ENCODE assay signal across 19 cellular contexts in genomic region chr14:20302042-20302761, GRCh38. TPM values are rescaled to one million over a fixed set of nuclear protein-coding genes. Genes with fewer than 3 reads are reported as not detected.
A peak's percentile ranks its signal among the peaks of the same experiment; 100 is the strongest.
DNase-seq lines count a peak whose midpoint lies in the region; ATAC-seq, FAIRE-seq and TF ChIP-seq lines count a peak whose summit lies in the region.
"Had no signal": no experiment of that assay in that cellular context is flagged by ENCODE, and none has a peak within 500 bp of the region (broad histone marks: within the 10 kb centered on the region; RNA-seq: fewer than 3 reads in every experiment).

No MANE protein-coding gene starts in this region.

- BruUV-seq in GM12878 (replicated peaks; lab: Mats Ljungman, UMichigan) = no TSS peak

- CTCF ChIA-PET in GM12878 (lab: Yijun Ruan, JAX) = interaction anchor here (0.7 kb wide), 1 partner anchor 631 kb away, joined by 3 read pairs; no protein-coding TSS in a partner anchor
- CTCF ChIA-PET in SK-N-SH (lab: Yijun Ruan, JAX) = no interaction called here

- no peak overlapping the region for H3K27ac ChIP-seq in GM12878 (ENCODE audit: control insufficient read depth, insufficient read depth)
- no peak overlapping the region for H3K27ac ChIP-seq in SK-N-SH (ENCODE audit: low read depth in 2 of 2, low read length in 1 of 2)
- no peak overlapping the region for H3K27ac ChIP-seq in WERI-Rb-1
- H3K27ac ChIP-seq in vagina = no peak overlapping the region
- H3K27ac ChIP-seq: heart right ventricle, prostate gland, transverse colon had no signal

- in situ Hi-C loops in GM12878 (cut with MboI) = no loop called here

- FAIRE-seq in GM12878 (lab: Jason Lieb, UNC) = no peak
- FAIRE-seq: H1 had no signal

- SMC1A ChIA-PET in GM12878 (lab: Charles Lee; ENCODE audit: uncharacterized antibody, unreplicated experiment) = interaction anchor here (1.3 kb wide), 1 partner anchor 10 kb away, joined by 3 read pairs; no protein-coding TSS in a partner anchor

- H3K9ac ChIP-seq in GM12878 (ENCODE audit: control insufficient read depth, insufficient read depth, low read length) = no peak overlapping the region
- H3K9ac ChIP-seq in SK-N-SH = no peak overlapping the region

- TF ChIP-seq CTCF in GM12878 (IDR thresholded peaks at IDR 0.05 in 2 of 3, conservative IDR thresholded peaks at IDR 0.05 in 1 of 3; ENCODE audit: control insufficient read depth in 2 of 3, extremely low read depth in 1 of 3, insufficient read depth in 1 of 3, low read depth in 3 of 3, low read length in 3 of 3) (no peak), SK-N-SH (IDR thresholded peaks at IDR 0.05) (no peak), WERI-Rb-1 (IDR thresholded peaks at IDR 0.05; ENCODE audit: low read depth, low read length) (no peak), vagina (IDR thresholded peaks at IDR 0.05) (no peak)

- 95% methylated on average over 1 of the region's 1 CpG for WGBS in GM12878 (ENCODE audit: insufficient coverage, insufficient replicate concordance, low lambda C conversion rate, missing lambda C conversion rate)
- WGBS in SK-N-SH (ENCODE audit: low lambda C conversion rate) = 98% methylated on average over 1 of the region's 1 CpG

- H4K20me1 ChIP-seq in GM12878 (ENCODE audit: control insufficient read depth, insufficient read depth) (no peaks in the 10 kb centered on the region), SK-N-SH (ENCODE audit: insufficient read depth) (no peaks in the 10 kb centered on the region)

- no peaks in the 10 kb centered on the region for H3K9me3 ChIP-seq in GM12878 (replicated peaks; ENCODE audit: control insufficient read depth, insufficient read depth, low read length)
- no peaks in the 10 kb centered on the region for H3K9me3 ChIP-seq in SK-N-SH
- no peaks in the 10 kb centered on the region for H3K9me3 ChIP-seq in WERI-Rb-1 (ENCODE audit: severe bottlenecking)
- H3K9me3 ChIP-seq in vagina = no peaks in the 10 kb centered on the region
- H3K9me3 ChIP-seq: heart right ventricle, prostate gland, transverse colon had no signal

- DNase-seq in GM03348 (ENCODE audit: low spot score) (peak; percentile 18), OCI-M1 (lab: John Stamatoyannopoulos, UW) (peak; percentile 70), GM12878 (ENCODE audit: low read depth, low spot score) (no peak), myocyte (ENCODE audit: low read depth) (peak; percentile 7), SK-N-SH (no peak), WERI-Rb-1 (no peak), vagina (ENCODE audit: extremely low spot score in 2 of 2) (no peak)
- DNase-seq: activated naive CD4-positive, alpha-beta T cell treated with anti-CD3 and anti-CD28 coated beads for 36 hours; central memory CD4-positive, alpha-beta T cell; heart right ventricle; Kasumi-1; left cardiac atrium; NCI-H2029; NCI-H774; T1000; transverse colon had no signal

- RAD21 ChIA-PET in GM12878 (lab: Charles Lee; ENCODE audit: unreplicated experiment) = no interaction called here

- H2AFZ ChIP-seq in GM12878 (ENCODE audit: control insufficient read depth, low read depth, low read length) = no peak overlapping the region
- no peak overlapping the region for H2AFZ ChIP-seq in SK-N-SH (ENCODE audit: low read depth)

- ATAC-seq in GM12878 (peak; percentile 62), GM21737 (IDR thresholded peaks at IDR 0.05; ENCODE audit: unreplicated experiment) (no peak)
- ATAC-seq: heart right ventricle, left cardiac atrium had no signal

- H3F3A ChIP-seq in SK-N-SH (replicated peaks; ENCODE audit: insufficient read depth) = no peaks in the 10 kb centered on the region

- peaks cover 5% of the 10 kb centered on the region for H3K79me2 ChIP-seq in GM12878 (ENCODE audit: control insufficient read depth, insufficient read depth, low read length)
- peaks cover 10% of the 10 kb centered on the region; the same call in 1 of the 2 replicates for H3K79me2 ChIP-seq in SK-N-SH (ENCODE audit: insufficient read depth)

- intact Hi-C loops in GM12878 (cut with micrococcal nuclease; ENCODE audit: unreplicated experiment) (no loop called here), vagina (cut with DNase I) (no loop called here)

- TF ChIP-seq POLR2A in GM12878 (IDR thresholded peaks at IDR 0.05; ENCODE audit: low read depth, low read length) (no peak), vagina (IDR thresholded peaks at IDR 0.05) (no peak)

- POLR2A ChIA-PET in GM12878 (lab: Charles Lee) = interaction anchor here (0.6 kb wide), 1 partner anchor 101 kb away, joined by 3 read pairs; no protein-coding TSS in a partner anchor
- POLR2A ChIA-PET in SK-N-SH (lab: Yijun Ruan, JAX) = no interaction called here

- H3K27me3 ChIP-seq in GM12878 (replicated peaks in 1 of 2; ENCODE audit: control insufficient read depth in 2 of 2, insufficient read depth in 2 of 2, low read length in 1 of 2) = no peaks in the 10 kb centered on the region
- H3K27me3 ChIP-seq in SK-N-SH (ENCODE audit: insufficient read depth) = no peaks in the 10 kb centered on the region
- H3K27me3 ChIP-seq in WERI-Rb-1 (ENCODE audit: insufficient read depth, low read depth, severe bottlenecking) = no peaks in the 10 kb centered on the region
- no peaks in the 10 kb centered on the region for H3K27me3 ChIP-seq in vagina
- H3K27me3 ChIP-seq: heart right ventricle, transverse colon had no signal

- H3K36me3 ChIP-seq in GM12878 (ENCODE audit: control insufficient read depth in 2 of 2, insufficient read depth in 2 of 2, low read length in 1 of 2) = peaks cover 2 to 9% of the 10 kb centered on the region in 2 experiments
- H3K36me3 ChIP-seq in SK-N-SH (replicated peaks in 1 of 2; ENCODE audit: control insufficient read depth in 1 of 2, insufficient read depth in 2 of 2, low read length in 1 of 2) = peaks cover 21 to 34% of the 10 kb centered on the region in 2 experiments
- peaks cover 22% of the 10 kb centered on the region for H3K36me3 ChIP-seq in WERI-Rb-1
- H3K36me3 ChIP-seq in vagina = peaks cover 0 to 32% of the 10 kb centered on the region in 2 donors

- H3K4me2 ChIP-seq in GM12878 (ENCODE audit: control insufficient read depth, insufficient read depth) = no peak overlapping the region
- no peak overlapping the region for H3K4me2 ChIP-seq in SK-N-SH

- no peak overlapping the region for H3K4me3 ChIP-seq in GM12878
- no peak overlapping the region for H3K4me3 ChIP-seq in SK-N-SH (ENCODE audit: low read depth in 2 of 2, low read length in 1 of 2)
- no peak overlapping the region for H3K4me3 ChIP-seq in WERI-Rb-1 (ENCODE audit: low read depth, low read length)
- H3K4me3 ChIP-seq in vagina = no peak overlapping the region
- H3K4me3 ChIP-seq: heart right ventricle, prostate gland, transverse colon had no signal

- TF ChIP-seq EP300 in GM12878 (IDR thresholded peaks at IDR 0.05; ENCODE audit: borderline replicate concordance in 1 of 2, control insufficient read depth in 1 of 2, low read depth in 2 of 2, low read length in 2 of 2) (no peak), SK-N-SH (IDR thresholded peaks at IDR 0.05; ENCODE audit: borderline replicate concordance in 1 of 2, low read depth in 1 of 2, low read length in 1 of 2) (no peak)

- TF ChIP-seq RAD21 in GM12878 (IDR thresholded peaks at IDR 0.05; ENCODE audit: insufficient read depth, low read depth, low read length) (no peak), SK-N-SH (IDR thresholded peaks at IDR 0.05; ENCODE audit: low read length) (no peak)

- H3K9me2 ChIP-seq in SK-N-SH = no peaks in the 10 kb centered on the region

- H3K4me1 ChIP-seq in GM12878 (ENCODE audit: control insufficient read depth, insufficient read depth, low read length) (0 out of 2 replicates have a peak, but pooled peaks cover 3% of the 10 kb centered on the region), SK-N-SH (ENCODE audit: control insufficient read depth in 1 of 2, insufficient read depth in 2 of 2, low read depth in 1 of 2, low read length in 1 of 2) (peaks cover 0 to 3% of the 10 kb centered on the region in 2 experiments; a peak in 2 of 4 replicates), vagina (peaks cover 24% of the 10 kb centered on the region)

RNA-seq across cellular contexts. Expression of gene TTC5, which starts 3.5 kb away (rescaled TPM):
- 41.2 and 48.1 TPM in 2 replicates for total RNA-seq in GM12878 (2013; cell fraction: nucleolus; rRNA removed)
- 11.4 and 11.8 TPM in 2 replicates for total RNA-seq in GM12878 (2014; rRNA removed)
- total RNA-seq in GM12878 (2014; rRNA removed; fragmentation: Illumina TruSeq; extraction: Trizol) = 15.3 and 15.7 TPM in 2 replicates
- 15.9 and 16.6 TPM in 2 replicates for total RNA-seq in GM12878 (2021)
- 3.9 TPM for polyA plus RNA-seq in GM12878 (2011; ENCODE audit: low read depth)
- polyA plus RNA-seq in GM12878 (2011; rRNA removed) = 21.6 and 22.5 TPM in 2 replicates
- 10.0 and 12.3 TPM in 2 replicates for polyA plus RNA-seq in GM12878 (2011; cell fraction: cytosol; rRNA removed)
- polyA plus RNA-seq in GM12878 (2011; cell fraction: nucleus; rRNA removed) = 14.1 and 15.1 TPM in 2 replicates
- polyA plus RNA-seq in GM12878 (2012) = 5.0 and 10.2 TPM in 2 replicates
- polyA plus RNA-seq in GM12878 (2014; fragmentation: Illumina TruSeq; extraction: Trizol) = 7.3 and 9.7 TPM in 2 replicates
- polyA plus RNA-seq in GM12878 (2014; fragmentation: Nextera tagmentation; extraction: Ambion mirVana) = 1 to 10 TPM; 6.9 to 7.6 TPM
- polyA plus RNA-seq in GM12878 (2014; rRNA removed) = 7.6 and 8.0 TPM in 2 replicates
- 10 to 100 TPM; 20.9 to 21.3 TPM for polyA plus RNA-seq in GM12878 (2016; fragmentation: Nextera tagmentation; extraction: Ambion mirVana)
- polyA minus RNA-seq in GM12878 (2011; rRNA and poly(A)+ RNA removed) = 23.3 and 24.0 TPM in 2 replicates
- polyA minus RNA-seq in GM12878 (2011; cell fraction: cytosol; rRNA and poly(A)+ RNA removed) = 6.1 and 8.8 TPM in 2 replicates
- 17.2 and 23.4 TPM in 2 replicates for polyA minus RNA-seq in GM12878 (2011; cell fraction: nucleus; rRNA and poly(A)+ RNA removed)
- total RNA-seq in myocyte = 9.6 and 11.3 TPM in 2 replicates
- 22.9 TPM for polyA plus RNA-seq in myocyte (2012)
- 14.6 and 15.7 TPM in 2 replicates for polyA plus RNA-seq in SK-N-SH (2012; rRNA removed)
- polyA plus RNA-seq in SK-N-SH (2012; cell fraction: cytosol; rRNA removed) = 19.0 and 25.6 TPM in 2 replicates
- 12.0 and 13.5 TPM in 2 replicates for polyA plus RNA-seq in SK-N-SH (2012; cell fraction: nucleus; rRNA removed)
- total RNA-seq in vagina = 10.8 TPM

RNA-seq across cellular contexts. Expression of gene CCNB1IP1, which starts 30.9 kb away (rescaled TPM):
- 106 and 111 TPM in 2 replicates for total RNA-seq in GM12878 (2013; cell fraction: nucleolus; rRNA removed)
- total RNA-seq in GM12878 (2014; rRNA removed) (92.4 and 122 TPM in 2 replicates), GM12878 (2014; rRNA removed; fragmentation: Illumina TruSeq; extraction: Trizol) (99.7 and 102 TPM in 2 replicates), GM12878 (2021) (60.3 and 61.0 TPM in 2 replicates), myocyte (39.9 and 50.2 TPM in 2 replicates), vagina (38.5 TPM)
- 87.9 TPM for polyA plus RNA-seq in GM12878 (2011; ENCODE audit: low read depth)
- polyA plus RNA-seq in GM12878 (2011; rRNA removed) (165 and 188 TPM in 2 replicates), GM12878 (2014; fragmentation: Illumina TruSeq; extraction: Trizol) (109 and 144 TPM in 2 replicates), GM12878 (2014; fragmentation: Nextera tagmentation; extraction: Ambion mirVana) (10 to 100 TPM; 69.2 to 80.6 TPM), GM12878 (2014; rRNA removed) (85.1 and 98.2 TPM in 2 replicates), GM12878 (2016; fragmentation: Nextera tagmentation; extraction: Ambion mirVana) (10 to 100 TPM; 20.4 to 23.0 TPM), SK-N-SH (2012; rRNA removed) (35.4 and 48.5 TPM in 2 replicates)
- polyA plus RNA-seq in GM12878 (2011; cell fraction: cytosol; rRNA removed) = 96.7 and 123 TPM in 2 replicates
- polyA plus RNA-seq in GM12878 (2011; cell fraction: nucleus; rRNA removed) = 52.4 and 52.7 TPM in 2 replicates
- 63.3 and 99.5 TPM in 2 replicates for polyA plus RNA-seq in GM12878 (2012)
- polyA minus RNA-seq in GM12878 (2011; rRNA and poly(A)+ RNA removed) = 119 TPM in 2 replicates
- 20.8 and 28.8 TPM in 2 replicates for polyA minus RNA-seq in GM12878 (2011; cell fraction: cytosol; rRNA and poly(A)+ RNA removed)
- 40.9 and 73.9 TPM in 2 replicates for polyA minus RNA-seq in GM12878 (2011; cell fraction: nucleus; rRNA and poly(A)+ RNA removed)
- 37.9 TPM for polyA plus RNA-seq in myocyte (2012)
- 51.1 and 51.8 TPM in 2 replicates for polyA plus RNA-seq in SK-N-SH (2012; cell fraction: cytosol; rRNA removed)
- polyA plus RNA-seq in SK-N-SH (2012; cell fraction: nucleus; rRNA removed) = 23.1 and 38.6 TPM in 2 replicates

RNA-seq across cellular contexts. Expression of gene PARP2, which starts 41.2 kb away (rescaled TPM):
- total RNA-seq in GM12878 (2013; cell fraction: nucleolus; rRNA removed) = 34.2 and 47.2 TPM in 2 replicates
- total RNA-seq in GM12878 (2014; rRNA removed) (26.7 and 33.5 TPM in 2 replicates), GM12878 (2014; rRNA removed; fragmentation: Illumina TruSeq; extraction: Trizol) (35.3 and 39.4 TPM in 2 replicates), GM12878 (2021) (36.8 and 39.2 TPM in 2 replicates), myocyte (17.2 and 21.1 TPM in 2 replicates), vagina (5.9 TPM)
- polyA plus RNA-seq in GM12878 (2011; ENCODE audit: low read depth) = 31.6 TPM
- polyA plus RNA-seq in GM12878 (2011; rRNA removed) (45.3 and 68.0 TPM in 2 replicates), GM12878 (2014; fragmentation: Illumina TruSeq; extraction: Trizol) (60.8 and 72.6 TPM in 2 replicates), GM12878 (2014; fragmentation: Nextera tagmentation; extraction: Ambion mirVana) (10 to 100 TPM; 30.4 to 38.0 TPM), GM12878 (2014; rRNA removed) (37.1 and 46.9 TPM in 2 replicates), GM12878 (2016; fragmentation: Nextera tagmentation; extraction: Ambion mirVana) (10 to 100 TPM; 72.2 to 75.4 TPM), SK-N-SH (2012; rRNA removed) (21.4 and 23.3 TPM in 2 replicates)
- polyA plus RNA-seq in GM12878 (2011; cell fraction: cytosol; rRNA removed) = 31.1 and 34.1 TPM in 2 replicates
- polyA plus RNA-seq in GM12878 (2011; cell fraction: nucleus; rRNA removed) = 78.4 and 83.9 TPM in 2 replicates
- polyA plus RNA-seq in GM12878 (2012) = 30.3 and 35.5 TPM in 2 replicates
- polyA minus RNA-seq in GM12878 (2011; rRNA and poly(A)+ RNA removed) = 20.6 and 21.9 TPM in 2 replicates
- polyA minus RNA-seq in GM12878 (2011; cell fraction: cytosol; rRNA and poly(A)+ RNA removed) = 9.4 and 15.9 TPM in 2 replicates
- 15.0 and 19.6 TPM in 2 replicates for polyA minus RNA-seq in GM12878 (2011; cell fraction: nucleus; rRNA and poly(A)+ RNA removed)
- 16.8 TPM for polyA plus RNA-seq in myocyte (2012)
- 21.9 and 24.0 TPM in 2 replicates for polyA plus RNA-seq in SK-N-SH (2012; cell fraction: cytosol; rRNA removed)
- 42.6 and 62.0 TPM in 2 replicates for polyA plus RNA-seq in SK-N-SH (2012; cell fraction: nucleus; rRNA removed)

Comparison
In these comparisons a context has a peak if more than half of its experiments do, and no peak if none do; other contexts are left out.
1. DNase-seq: peak in GM03348 (single experiment), OCI-M1 (single experiment) and myocyte (single experiment); none in GM12878 (single experiment), SK-N-SH (single experiment), WERI-Rb-1 (single experiment) and vagina (0 of 2).